In the genomic region with DNA sequence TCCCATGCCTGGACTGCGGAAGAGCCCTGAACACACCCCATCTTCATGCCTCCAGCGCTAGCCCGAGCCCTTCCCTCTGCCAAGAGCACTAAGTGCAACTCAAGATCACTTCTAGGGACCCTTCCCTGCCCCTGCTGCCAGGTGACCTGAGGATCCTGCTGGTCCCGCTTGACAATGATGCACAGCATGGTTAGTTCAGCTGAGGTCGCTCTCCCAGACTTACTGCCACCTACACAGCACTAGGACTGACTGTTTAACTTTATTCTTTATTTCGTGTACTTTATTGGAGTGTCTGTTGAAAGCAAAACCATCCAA, we compare ENCODE assay signal across 9 cellular contexts. TPM values are rescaled to one million over a fixed set of nuclear protein-coding genes. Genes with fewer than 3 reads are reported as not detected.
"Had no signal": no experiment of that assay in that cellular context is flagged by ENCODE, and none has a peak within 500 bp of the region (broad histone marks: within the 10 kb centered on the region; RNA-seq: fewer than 3 reads in every experiment).

No MANE protein-coding gene starts in this region.

RNA-seq across cellular contexts. Expression of gene GSTT2B, which starts 6.0 kb away (rescaled TPM):
- total RNA-seq: PC-9 had no signal

RNA-seq across cellular contexts. Expression of gene DDTL, which starts 11.7 kb away (rescaled TPM):
- total RNA-seq: PC-9 had no signal

RNA-seq across cellular contexts. Expression of gene GSTT2, which starts 25.0 kb away (rescaled TPM):
- total RNA-seq: MCF 10A, NCI-H460, Peyer's patch, Right ventricle myocardium inferior had no signal

RNA-seq across cellular contexts. Expression of gene GSTT4, which starts 50.3 kb away (rescaled TPM):
- total RNA-seq: HT1080, LHCN-M2, MCF 10A, NCI-H460, PC-9, Peyer's patch, Right ventricle myocardium inferior, RPMI7951, SJCRH30 had no signal
